14 cellular contexts compared by ENCODE assay signal in the genomic region with DNA sequence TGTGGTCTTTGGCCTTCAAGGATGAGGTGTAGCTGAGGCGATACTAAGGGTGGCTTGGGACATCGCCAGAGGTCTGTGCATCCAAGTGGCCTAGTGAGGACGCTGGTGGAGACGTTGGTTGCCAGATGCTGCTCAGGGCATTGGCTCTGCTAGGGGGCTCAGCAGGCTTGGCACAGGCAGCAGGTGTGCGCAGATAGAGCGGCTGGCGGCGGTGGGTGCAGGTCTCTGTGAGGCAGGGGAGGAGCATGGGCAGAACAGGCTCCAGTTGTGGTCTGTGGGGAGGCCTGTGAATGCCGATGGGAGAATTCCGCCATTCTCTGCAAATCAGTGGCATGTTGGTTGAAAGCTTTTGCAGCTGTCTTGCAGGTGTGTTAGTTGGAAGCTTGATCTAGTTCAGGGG. TPM values are rescaled to one million over a fixed set of nuclear protein-coding genes. Genes with fewer than 3 reads are reported as not detected.
DNase-seq lines count a peak whose midpoint lies in the region; ATAC-seq and TF ChIP-seq lines count a peak whose summit lies in the region.
"Had no signal": no experiment of that assay in that cellular context is flagged by ENCODE, and none has a peak within 500 bp of the region (broad histone marks: within the 10 kb centered on the region; RNA-seq: fewer than 3 reads in every experiment).

No MANE protein-coding gene starts in this region.

- H3K27ac ChIP-seq in left ventricle myocardium inferior (replicated peaks) (no peak overlapping the region), lower lobe of right lung (peak overlapping the region; percentile 53), thyroid gland (peak overlapping the region in 2 of 3 donors; percentile 18 to 52)

- intact Hi-C loops in Right ventricle myocardium superior (cut with DNase I) (no loop called here), left ventricle myocardium inferior (cut with micrococcal nuclease) (no loop called here), lower lobe of right lung (cut with DNase I) (no loop called here), thyroid gland (cut with DNase I) (no loop called here)

- no peak for DNase-seq in Right ventricle myocardium superior
- DNase-seq in left ventricle myocardium inferior: no peak
- peak; percentile 36 for DNase-seq in amniotic epithelial cell (ENCODE audit: low read depth)
- DNase-seq in lower lobe of right lung: no peak
- DNase-seq in thyroid gland: peak; percentile 38 to 43
- no peak for DNase-seq in GF-D8 (lab: John Stamatoyannopoulos, UW)
- DNase-seq in stimulated activated CD8-positive, alpha-beta memory T cell treated with anti-CD3 and anti-CD28 coated beads, Interleukin-4, amount 100 ng/mL, for 48 hours: no peak
- DNase-seq: AML-193, NCI-H187 treated with DMSO at 0.1 percent for 48 hours, occipital lobe, SK-N-SH had no signal

- H3K9me3 ChIP-seq in left ventricle myocardium inferior (replicated peaks) (no peaks in the 10 kb centered on the region), lower lobe of right lung (no peaks in the 10 kb centered on the region), thyroid gland (no peaks in the 10 kb centered on the region)
- H3K9me3 ChIP-seq: SK-N-SH had no signal

- no peak for TF ChIP-seq CTCF in left ventricle myocardium inferior (IDR thresholded peaks at IDR 0.05; ENCODE audit: borderline replicate concordance)
- no peak for TF ChIP-seq CTCF in lower lobe of right lung (IDR thresholded peaks at IDR 0.05)
- no peak for TF ChIP-seq CTCF in thyroid gland (IDR thresholded peaks at IDR 0.05)

- H3K4me3 ChIP-seq in left ventricle myocardium inferior: no peak overlapping the region
- no peak overlapping the region for H3K4me3 ChIP-seq in lower lobe of right lung
- no peak overlapping the region for H3K4me3 ChIP-seq in thyroid gland (replicated peaks in 1 of 3)

- H3K27me3 ChIP-seq in left ventricle myocardium inferior (ENCODE audit: low read depth) (no peaks in the 10 kb centered on the region), lower lobe of right lung (ENCODE audit: low read depth) (no peaks in the 10 kb centered on the region), thyroid gland (no peaks in the 10 kb centered on the region)

- H3K36me3 ChIP-seq in left ventricle myocardium inferior (peaks cover 65% of the 10 kb centered on the region), lower lobe of right lung (peaks cover 93% of the 10 kb centered on the region), thyroid gland (peaks cover 36 to 50% of the 10 kb centered on the region in 2 donors)

- H3K4me1 ChIP-seq in left ventricle myocardium inferior (peaks cover 71% of the 10 kb centered on the region), lower lobe of right lung (peaks cover 42% of the 10 kb centered on the region), thyroid gland (peaks cover 18 to 37% of the 10 kb centered on the region in 2 donors)

- ATAC-seq in Right ventricle myocardium superior (ENCODE audit: poor library complexity) (peak; percentile 24), lower lobe of right lung (peak in 1 of 2 donors; percentile 3), HG02970 (IDR thresholded peaks at IDR 0.05; ENCODE audit: low FRiP score, unreplicated experiment) (no peak)

- 74 to 76% methylated on average over 10 of the region's 10 CpGs for WGBS in thyroid gland, 2 donors

- TF ChIP-seq POLR2A in thyroid gland (IDR thresholded peaks at IDR 0.05): no peak

RNA-seq across cellular contexts. Expression of gene PRAM1, which starts 21.2 kb away (rescaled TPM):
- total RNA-seq in Right ventricle myocardium superior (0.70 TPM), left ventricle myocardium inferior (0.36 TPM), lower lobe of right lung (52.2 TPM), thyroid gland (1 to 10 TPM in 1 of 4 donors, under 1 TPM in 2, not detected in 1; 0.58 to 2.0 (median 0.81) TPM)
- total RNA-seq: dermis microvascular lymphatic vessel endothelial cell, frontal cortex, occipital lobe had no signal

RNA-seq across cellular contexts. Expression of gene ZNF414, which starts 32.8 kb away (rescaled TPM):
- total RNA-seq in Right ventricle myocardium superior (16.1 TPM), left ventricle myocardium inferior (17.0 TPM), lower lobe of right lung (21.6 TPM), thyroid gland (10 to 100 TPM in 3 of 4 donors, 1 to 10 TPM in 1; 9.1 to 44.3 (median 34.4) TPM)

RNA-seq across cellular contexts. Expression of gene HNRNPM, which starts 36.4 kb away (rescaled TPM):
- total RNA-seq in Right ventricle myocardium superior (113 TPM), left ventricle myocardium inferior (104 TPM), lower lobe of right lung (152 TPM), thyroid gland (100 to 1,000 TPM in 2 of 4 donors, 10 to 100 TPM in 2; 79.3 to 138 (median 97.2) TPM)

Comparison
In these comparisons a context has a peak if more than half of its experiments do, and no peak if none do; other contexts are left out.
1. DNase-seq: peak in amniotic epithelial cell (single experiment) and thyroid gland (2 of 2); none in Right ventricle myocardium superior (single experiment), left ventricle myocardium inferior (single experiment), lower lobe of right lung (single experiment), GF-D8 (single experiment) and stimulated activated CD8-positive, alpha-beta memory T cell treated with anti-CD3 and anti-CD28 coated beads, Interleukin-4, amount 100 ng/mL, for 48 hours (single experiment).
2. RNA of gene PRAM1, which starts 21.2 kb away (total RNA-seq): 52.2 TPM in lower lobe of right lung (single experiment); 0.58 to 2.0 TPM in thyroid gland, 0.70 TPM in Right ventricle myocardium superior (single experiment) and 0.36 TPM in left ventricle myocardium inferior (single experiment); every median in the first group is over 10 times any median in the second.